In genomic region chr6:157274471-157275226, GRCh38 we compare ENCODE assay signal across 8 cellular contexts. TPM values are rescaled to one million over a fixed set of nuclear protein-coding genes. Genes with fewer than 3 reads are reported as not detected.
DNase-seq lines count a peak whose midpoint lies in the region; ATAC-seq and TF ChIP-seq lines count a peak whose summit lies in the region.

No MANE protein-coding gene starts in this region.

- in situ Hi-C loops in mammary epithelial cell (cut with MboI; ENCODE audit: low sequenced_read_pairs in 2 of 2) = no loop called here

- H3K27ac ChIP-seq in WERI-Rb-1 = peak overlapping the region; percentile 77
- no peak overlapping the region for H3K27ac ChIP-seq in mammary epithelial cell (ENCODE audit: insufficient read depth, low read depth, low read length)

- CTCF ChIA-PET in mammary epithelial cell (lab: Charles Lee; ENCODE audit: low non-redundant PET) = interaction anchor here (0.6 to 0.7 kb wide), 2 partner anchors 14 to 240 kb away, joined by 3 to 7 read pairs; no protein-coding TSS in a partner anchor

- H3K27me3 ChIP-seq in WERI-Rb-1 (ENCODE audit: insufficient read depth, low read depth, severe bottlenecking) = no peaks in the 10 kb centered on the region
- no peaks in the 10 kb centered on the region for H3K27me3 ChIP-seq in mammary epithelial cell (ENCODE audit: insufficient read depth, low read length)

- H3K9me3 ChIP-seq in WERI-Rb-1 (ENCODE audit: severe bottlenecking) (no peaks in the 10 kb centered on the region), mammary epithelial cell (replicated peaks; ENCODE audit: insufficient read depth, low read length) (no peaks in the 10 kb centered on the region)

- H3K79me2 ChIP-seq in mammary epithelial cell (ENCODE audit: insufficient read depth, low read length) = no peaks in the 10 kb centered on the region

- intact Hi-C loops in mammary epithelial cell (cut with micrococcal nuclease) = loop anchor here (1.0 to 10.0 kb wide), 6 partner anchors 40 to 1950 kb away; no protein-coding TSS in a partner anchor

- WGBS in mammary epithelial cell (ENCODE audit: low coverage, missing lambda C conversion rate) = 0% methylated on average over 1 of the region's 93 CpGs

- ATAC-seq in HG02973 (IDR thresholded peaks at IDR 0.05; ENCODE audit: unreplicated experiment) = peak; percentile 89

- peak; percentile 69 for TF ChIP-seq CTCF in WERI-Rb-1 (IDR thresholded peaks at IDR 0.05; ENCODE audit: low read depth, low read length)
- peak; percentile 55 to 60 for TF ChIP-seq CTCF in mammary epithelial cell (conservative IDR thresholded peaks at IDR 0.05 in 1 of 2, IDR thresholded peaks at IDR 0.05 in 1 of 2; ENCODE audit: extremely low read depth in 1 of 2, insufficient read depth in 1 of 2, low read depth in 1 of 2, low read length in 2 of 2)

- H3K9ac ChIP-seq in mammary epithelial cell (ENCODE audit: insufficient read depth, low read length) = peak overlapping the region; percentile 40

- H4K20me1 ChIP-seq in mammary epithelial cell (ENCODE audit: insufficient read depth, low read length) = no peaks in the 10 kb centered on the region

- dilution Hi-C loops in mammary epithelial cell (cut with HindIII; ENCODE audit: low sequenced_read_pairs) = no loop called here

- no TSS peak for BruUV-seq in mammary epithelial cell (replicated peaks; lab: Mats Ljungman, UMichigan)

- DNase-seq in NK-92 treated with Interleukin-12 subunit alpha and Interleukin-12 subunit beta, amount 100 ng/mL, for 24 hours (lab: John Stamatoyannopoulos, UW) = peak; percentile 20
- DNase-seq in NK-92 (lab: John Stamatoyannopoulos, UW; ENCODE audit: unreplicated experiment) = no peak
- DNase-seq in NCI-H1930 (lab: John Stamatoyannopoulos, UW) = peak; percentile 22 to 63
- peak; percentile 66 for DNase-seq in WERI-Rb-1
- DNase-seq in mammary epithelial cell = peak; percentile 59
- peak; percentile 74 for DNase-seq in inferior parietal cortex (ENCODE audit: extremely low spot score)
- DNase-seq in stimulated activated CD4-positive, alpha-beta T cell treated with anti-CD3 and anti-CD28 coated beads, Interleukin-12 subunit alpha, Interleukin-12 subunit beta, amount 100 ng/mL, for 24 hours (ENCODE audit: low read depth in 2 of 2) = peak; percentile 59 to 65

- H3K4me2 ChIP-seq in mammary epithelial cell (ENCODE audit: insufficient read depth, low read depth, low read length) = peak overlapping the region; percentile 94

- peaks cover 7% of the 10 kb centered on the region for H3K4me1 ChIP-seq in mammary epithelial cell (ENCODE audit: insufficient read depth, low read length)

- peak overlapping the region; percentile 99 for H2AFZ ChIP-seq in mammary epithelial cell (ENCODE audit: low read depth, low read length)

- H3K4me3 ChIP-seq in WERI-Rb-1 (ENCODE audit: low read depth, low read length) (peak overlapping the region; percentile 77), mammary epithelial cell (replicated peaks in 1 of 3; ENCODE audit: insufficient read depth in 1 of 3, low read depth in 2 of 3, low read length in 3 of 3) (peak overlapping the region; percentile 55 to 81 (median 66))

- H3K36me3 ChIP-seq in WERI-Rb-1 (no peaks in the 10 kb centered on the region), mammary epithelial cell (ENCODE audit: insufficient read depth, low read length) (no peaks in the 10 kb centered on the region)

RNA-seq across cellular contexts. Expression of gene TMEM242, which starts 48.7 kb away (rescaled TPM):
- 10 to 100 TPM in 1 of 2 donors, 1 to 10 TPM in 1; 6.0 to 13.8 TPM for total RNA-seq in mammary epithelial cell
- 4.7 TPM for polyA plus RNA-seq in mammary epithelial cell
- polyA minus RNA-seq in mammary epithelial cell = 3.6 TPM
